21 cellular contexts compared by ENCODE assay signal in the genomic region with DNA sequence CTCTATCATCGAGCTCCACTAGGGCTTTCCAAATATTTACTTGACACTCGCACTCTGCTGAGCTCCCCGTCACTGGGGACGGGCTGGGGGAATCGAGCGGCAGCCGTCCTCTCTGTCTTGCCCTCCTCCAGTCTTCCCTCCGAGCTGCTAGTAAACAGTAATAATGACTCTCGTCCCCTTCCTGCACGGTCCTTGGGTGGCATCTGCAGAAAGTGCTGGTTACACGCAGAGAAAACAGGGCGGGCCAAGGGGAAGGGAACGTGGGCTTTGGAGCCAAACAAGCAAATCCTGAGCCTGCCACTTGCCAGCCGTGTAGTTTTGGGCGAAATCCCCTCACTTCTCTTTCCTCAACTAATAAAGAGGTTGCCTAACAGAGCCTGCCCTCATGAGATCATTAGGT.
A peak's percentile ranks its signal among the peaks of the same experiment; 100 is the strongest.
DNase-seq lines count a peak whose midpoint lies in the region; ATAC-seq and TF ChIP-seq lines count a peak whose summit lies in the region.
"Had no signal": no experiment of that assay in that cellular context is flagged by ENCODE, and none has a peak within 500 bp of the region (broad histone marks: within the 10 kb centered on the region; RNA-seq: fewer than 3 reads in every experiment).

No MANE protein-coding gene starts in this region.

- H3K9me3 Mint-ChIP-seq in activated naive CD4-positive, alpha-beta T cell treated with anti-CD3 and anti-CD28 coated beads for 36 hours: no peaks in the 10 kb centered on the region
- no peaks in the 10 kb centered on the region for H3K9me3 Mint-ChIP-seq in activated naive CD4-positive, alpha-beta T cell treated with anti-CD3 and anti-CD28 coated beads, Interleukin-2, amount 50 U/mL, for 72 hours
- no peaks in the 10 kb centered on the region for H3K9me3 Mint-ChIP-seq in neural progenitor cell
- H3K9me3 Mint-ChIP-seq in type B pancreatic cell: no peaks in the 10 kb centered on the region
- H3K9me3 Mint-ChIP-seq in CD8-positive, alpha-beta T cell: no peaks in the 10 kb centered on the region
- no peaks in the 10 kb centered on the region for H3K9me3 Mint-ChIP-seq in natural killer cell treated with Interleukin-12 subunit alpha and Interleukin-12 subunit beta and Interleukin-15 and Interleukin-18, amount 100 ng/mL, for 72 hours
- H3K9me3 Mint-ChIP-seq: activated naive CD4-positive, alpha-beta T cell treated with anti-CD3 and anti-CD28 coated beads, Interleukin-2, amount 50 U/mL, for 24 hours; dendritic cell treated with granulocyte-macrophage colony-stimulating factor and Interleukin-4, amounts not matched to agents 40 ng/mL and 50 ng/mL, for 4 days; stimulated activated naive CD8-positive, alpha-beta T cell treated with anti-CD3 and anti-CD28 coated beads, Interleukin-15, amount 100 ng/mL, for 72 hours had no signal

- CTCF ChIA-PET in activated naive CD4-positive, alpha-beta T cell treated with anti-CD3 and anti-CD28 coated beads for 36 hours (lab: Charles Lee): interaction anchor here (0.9 to 1.2 kb wide), 2 partner anchors 271 to 290 kb away, joined by 3 read pairs; no protein-coding TSS in a partner anchor
- CTCF ChIA-PET in CD8-positive, alpha-beta T cell (lab: Charles Lee): interaction anchor here (1.1 to 8.4 kb wide), 4 partner anchors 19 to 412 kb away, joined by 3 to 134 read pairs (median 6); no protein-coding TSS in a partner anchor

- H3K27ac Mint-ChIP-seq in activated naive CD4-positive, alpha-beta T cell treated with anti-CD3 and anti-CD28 coated beads for 36 hours: peak overlapping the region; percentile 54
- peak overlapping the region in 1 of 2 donors; percentile 60 for H3K27ac Mint-ChIP-seq in activated naive CD4-positive, alpha-beta T cell treated with anti-CD3 and anti-CD28 coated beads, Interleukin-2, amount 50 U/mL, for 72 hours
- H3K27ac Mint-ChIP-seq in neural progenitor cell: peak overlapping the region; percentile 12
- H3K27ac Mint-ChIP-seq in type B pancreatic cell: peak overlapping the region; percentile 42
- H3K27ac Mint-ChIP-seq in CD8-positive, alpha-beta T cell: no peak overlapping the region
- no peak overlapping the region for H3K27ac Mint-ChIP-seq in natural killer cell treated with Interleukin-12 subunit alpha and Interleukin-12 subunit beta and Interleukin-15 and Interleukin-18, amount 100 ng/mL, for 72 hours
- H3K27ac Mint-ChIP-seq: activated naive CD4-positive, alpha-beta T cell treated with anti-CD3 and anti-CD28 coated beads, Interleukin-2, amount 50 U/mL, for 24 hours; dendritic cell treated with granulocyte-macrophage colony-stimulating factor and Interleukin-4, amounts not matched to agents 40 ng/mL and 50 ng/mL, for 4 days had no signal

- H3K4me3 Mint-ChIP-seq in activated naive CD4-positive, alpha-beta T cell treated with anti-CD3 and anti-CD28 coated beads for 36 hours: no peak overlapping the region
- H3K4me3 Mint-ChIP-seq in neural progenitor cell: no peak overlapping the region
- no peak overlapping the region for H3K4me3 Mint-ChIP-seq in type B pancreatic cell
- H3K4me3 Mint-ChIP-seq in CD8-positive, alpha-beta T cell: no peak overlapping the region
- H3K4me3 Mint-ChIP-seq in natural killer cell treated with Interleukin-12 subunit alpha and Interleukin-12 subunit beta and Interleukin-15 and Interleukin-18, amount 100 ng/mL, for 72 hours: no peak overlapping the region
- H3K4me3 Mint-ChIP-seq: activated naive CD4-positive, alpha-beta T cell treated with anti-CD3 and anti-CD28 coated beads, Interleukin-2, amount 50 U/mL, for 24 hours; dendritic cell treated with granulocyte-macrophage colony-stimulating factor and Interleukin-4, amounts not matched to agents 40 ng/mL and 50 ng/mL, for 4 days; stimulated activated naive CD8-positive, alpha-beta T cell treated with anti-CD3 and anti-CD28 coated beads, Interleukin-15, amount 100 ng/mL, for 72 hours had no signal

- peak overlapping the region in 53 of 59 donors; percentile 6 to 93 (median 82) for H3K27ac ChIP-seq in dorsolateral prefrontal cortex
- H3K27ac ChIP-seq in neural progenitor cell: peak overlapping the region; percentile 47
- H3K27ac ChIP-seq in CD8-positive, alpha-beta T cell (ENCODE audit: low read depth, low read length): no peak overlapping the region
- H3K27ac ChIP-seq: 22Rv1, upper lobe of right lung had no signal

- no peak overlapping the region for H2AFZ ChIP-seq in neural progenitor cell (replicated peaks)

- H3K36me3 Mint-ChIP-seq in activated naive CD4-positive, alpha-beta T cell treated with anti-CD3 and anti-CD28 coated beads for 36 hours (ENCODE audit: low read depth): peaks cover 13% of the 10 kb centered on the region
- H3K36me3 Mint-ChIP-seq in activated naive CD4-positive, alpha-beta T cell treated with anti-CD3 and anti-CD28 coated beads, Interleukin-2, amount 50 U/mL, for 72 hours: no peaks in the 10 kb centered on the region
- H3K36me3 Mint-ChIP-seq in neural progenitor cell: peaks cover 19% of the 10 kb centered on the region
- H3K36me3 Mint-ChIP-seq in type B pancreatic cell: no peaks in the 10 kb centered on the region
- H3K36me3 Mint-ChIP-seq in CD8-positive, alpha-beta T cell: peaks cover 43% of the 10 kb centered on the region
- H3K36me3 Mint-ChIP-seq in natural killer cell treated with Interleukin-12 subunit alpha and Interleukin-12 subunit beta and Interleukin-15 and Interleukin-18, amount 100 ng/mL, for 72 hours: no peaks in the 10 kb centered on the region
- H3K36me3 Mint-ChIP-seq: activated naive CD4-positive, alpha-beta T cell treated with anti-CD3 and anti-CD28 coated beads, Interleukin-2, amount 50 U/mL, for 24 hours had no signal

- intact Hi-C loops in activated naive CD4-positive, alpha-beta T cell treated with anti-CD3 and anti-CD28 coated beads for 36 hours (cut with micrococcal nuclease): no loop called here
- intact Hi-C loops in dorsolateral prefrontal cortex (cut with DNase I): loop anchor here (10.0 kb wide), 1 partner anchor 129 kb away; no protein-coding TSS in a partner anchor
- intact Hi-C loops in CD8-positive, alpha-beta T cell (cut with DNase I, micrococcal nuclease): no loop called here

- H3K9ac ChIP-seq in neural progenitor cell: no peak overlapping the region

- peaks cover 3% of the 10 kb centered on the region for H3K4me1 Mint-ChIP-seq in activated naive CD4-positive, alpha-beta T cell treated with anti-CD3 and anti-CD28 coated beads for 36 hours (ENCODE audit: low read depth)
- H3K4me1 Mint-ChIP-seq in neural progenitor cell: peaks cover 53% of the 10 kb centered on the region
- peaks cover 29% of the 10 kb centered on the region for H3K4me1 Mint-ChIP-seq in type B pancreatic cell (ENCODE audit: unreplicated experiment)
- H3K4me1 Mint-ChIP-seq in CD8-positive, alpha-beta T cell (ENCODE audit: low read depth): no peaks in the 10 kb centered on the region
- H3K4me1 Mint-ChIP-seq in natural killer cell treated with Interleukin-12 subunit alpha and Interleukin-12 subunit beta and Interleukin-15 and Interleukin-18, amount 100 ng/mL, for 72 hours (ENCODE audit: low read depth in 2 of 2): no peaks in the 10 kb centered on the region
- H3K4me1 Mint-ChIP-seq: stimulated activated naive CD8-positive, alpha-beta T cell treated with anti-CD3 and anti-CD28 coated beads, Interleukin-15, amount 100 ng/mL, for 72 hours had no signal

- TF ChIP-seq CTCF in dorsolateral prefrontal cortex (IDR thresholded peaks at IDR 0.05 in 54 of 56, conservative IDR thresholded peaks at IDR 0.05 in 2 of 56; ENCODE audit: low read depth in 1 of 56, partially characterized antibody in 56 of 56) (no peak), neural progenitor cell (IDR thresholded peaks at IDR 0.05) (no peak), type B pancreatic cell (conservative IDR thresholded peaks at IDR 0.05) (no peak)
- no peak for TF ChIP-seq CTCF in CD8-positive, alpha-beta T cell (IDR thresholded peaks at IDR 0.05)

- ATAC-seq in activated naive CD4-positive, alpha-beta T cell treated with anti-CD3 and anti-CD28 coated beads, Interleukin-2, amount 50 U/mL, for 72 hours: no peak
- ATAC-seq in CD8-positive, alpha-beta T cell: no peak
- ATAC-seq in natural killer cell treated with Interleukin-12 subunit alpha and Interleukin-12 subunit beta and Interleukin-15 and Interleukin-18, amount 100 ng/mL, for 72 hours: no peak
- ATAC-seq: activated CD4-positive, CD25-positive, alpha-beta regulatory T cell treated with anti-CD3 and anti-CD28 coated beads, Interleukin-2, amount 50 U/mL, for 24 hours; GM12878; psoas muscle; stimulated activated naive CD8-positive, alpha-beta T cell treated with anti-CD3 and anti-CD28 coated beads, Interleukin-15, amount 100 ng/mL, for 72 hours; upper lobe of right lung had no signal

- no peak overlapping the region for H3K4me2 ChIP-seq in neural progenitor cell

- H3K9me3 ChIP-seq in neural progenitor cell (ENCODE audit: low read depth): no peaks in the 10 kb centered on the region
- no peaks in the 10 kb centered on the region for H3K9me3 ChIP-seq in CD8-positive, alpha-beta T cell (ENCODE audit: low read length)
- H3K9me3 ChIP-seq: psoas muscle, upper lobe of right lung had no signal

- peaks cover 99% of the 10 kb centered on the region for H3K79me2 ChIP-seq in neural progenitor cell (ENCODE audit: low read depth)

- POLR2A ChIA-PET in CD8-positive, alpha-beta T cell (lab: Charles Lee): no interaction called here

- no peaks in the 10 kb centered on the region for H3K27me3 Mint-ChIP-seq in activated naive CD4-positive, alpha-beta T cell treated with anti-CD3 and anti-CD28 coated beads for 36 hours (ENCODE audit: low read depth)
- H3K27me3 Mint-ChIP-seq in neural progenitor cell (ENCODE audit: insufficient read depth, low read depth) (peaks cover 3% of the 10 kb centered on the region), type B pancreatic cell (no peaks in the 10 kb centered on the region)
- H3K27me3 Mint-ChIP-seq in CD8-positive, alpha-beta T cell (ENCODE audit: low read depth): no peaks in the 10 kb centered on the region
- no peaks in the 10 kb centered on the region for H3K27me3 Mint-ChIP-seq in natural killer cell treated with Interleukin-12 subunit alpha and Interleukin-12 subunit beta and Interleukin-15 and Interleukin-18, amount 100 ng/mL, for 72 hours
- H3K27me3 Mint-ChIP-seq: activated naive CD4-positive, alpha-beta T cell treated with anti-CD3 and anti-CD28 coated beads, Interleukin-2, amount 50 U/mL, for 24 hours; dendritic cell treated with granulocyte-macrophage colony-stimulating factor and Interleukin-4, amounts not matched to agents 40 ng/mL and 50 ng/mL, for 4 days; stimulated activated naive CD8-positive, alpha-beta T cell treated with anti-CD3 and anti-CD28 coated beads, Interleukin-15, amount 100 ng/mL, for 72 hours had no signal

- H3K4me1 ChIP-seq in neural progenitor cell: peaks cover 42% of the 10 kb centered on the region
- no peaks in the 10 kb centered on the region for H3K4me1 ChIP-seq in CD8-positive, alpha-beta T cell (ENCODE audit: insufficient read depth, low read length)
- H3K4me1 ChIP-seq: upper lobe of right lung had no signal

- no peak for DNase-seq in activated naive CD4-positive, alpha-beta T cell treated with anti-CD3 and anti-CD28 coated beads for 36 hours
- DNase-seq in activated naive CD4-positive, alpha-beta T cell treated with anti-CD3 and anti-CD28 coated beads, Interleukin-2, amount 50 U/mL, for 72 hours (ENCODE audit: low spot score in 2 of 2): no peak
- peak in 1 of 10 donors; percentile 28 for DNase-seq in dorsolateral prefrontal cortex
- no peak for DNase-seq in neural progenitor cell (ENCODE audit: low spot score)
- no peak for DNase-seq in type B pancreatic cell (ENCODE audit: extremely low spot score, unreplicated experiment)
- DNase-seq in CD8-positive, alpha-beta T cell: no peak
- no peak for DNase-seq in NCI-H82 (lab: John Stamatoyannopoulos, UW)
- no peak for DNase-seq in natural killer cell treated with Interleukin-12 subunit alpha and Interleukin-12 subunit beta and Interleukin-15 and Interleukin-18, amount 100 ng/mL, for 72 hours (ENCODE audit: low spot score)
- DNase-seq: activated CD4-positive, alpha-beta T cell treated with anti-CD3 and anti-CD28 coated beads, Interleukin-2, amount 50 U/mL, for 48 hours; NCI-H1436 treated with DMSO at 0.1 percent for 48 hours; NCI-H2107; NCI-H446 treated with DMSO at 0.1 percent for 48 hours; psoas muscle; stimulated activated CD8-positive, alpha-beta memory T cell treated with anti-CD3 and anti-CD28 coated beads, Interleukin-4, amount 100 ng/mL, for 48 hours; stimulated activated naive CD8-positive, alpha-beta T cell treated with anti-CD3 and anti-CD28 coated beads, Interleukin-15, amount 100 ng/mL, for 72 hours; upper lobe of right lung had no signal

- H3K4me3 ChIP-seq in dorsolateral prefrontal cortex (peak overlapping the region in 3 of 59 donors; percentile 17 to 20 (median 18)), neural progenitor cell (no peak overlapping the region)
- H3K4me3 ChIP-seq in CD8-positive, alpha-beta T cell (ENCODE audit: low read depth, low read length): no peak overlapping the region
- H3K4me3 ChIP-seq: GM12878, psoas muscle, upper lobe of right lung had no signal

- H3F3A ChIP-seq in neural progenitor cell (ENCODE audit: low read depth): peaks cover 24% of the 10 kb centered on the region

- H3K36me3 ChIP-seq in neural progenitor cell: peaks cover 5% of the 10 kb centered on the region
- H3K36me3 ChIP-seq in CD8-positive, alpha-beta T cell (ENCODE audit: insufficient read depth, low read length): no peaks in the 10 kb centered on the region

- no peaks in the 10 kb centered on the region for H3K27me3 ChIP-seq in dorsolateral prefrontal cortex
- H3K27me3 ChIP-seq in neural progenitor cell: no peaks in the 10 kb centered on the region
- no peaks in the 10 kb centered on the region for H3K27me3 ChIP-seq in CD8-positive, alpha-beta T cell (ENCODE audit: insufficient read depth, low read length)
- H3K27me3 ChIP-seq: upper lobe of right lung had no signal

- peaks cover 100% of the 10 kb centered on the region for H4K20me1 ChIP-seq in neural progenitor cell (ENCODE audit: low read depth)

Comparison
In these comparisons a context has a peak if more than half of its experiments do, and no peak if none do; other contexts are left out.
1. H3K27ac Mint-ChIP-seq: peak in activated naive CD4-positive, alpha-beta T cell treated with anti-CD3 and anti-CD28 coated beads for 36 hours (single experiment), neural progenitor cell (single experiment) and type B pancreatic cell (single experiment); none in CD8-positive, alpha-beta T cell (single experiment) and natural killer cell treated with Interleukin-12 subunit alpha and Interleukin-12 subunit beta and Interleukin-15 and Interleukin-18, amount 100 ng/mL, for 72 hours (0 of 2).
2. intact Hi-C loops: an anchor here in dorsolateral prefrontal cortex (10.0 kb wide); none called in activated naive CD4-positive, alpha-beta T cell treated with anti-CD3 and anti-CD28 coated beads for 36 hours and CD8-positive, alpha-beta T cell.